Comparison of ENCODE assay signal across 19 cellular contexts in the genomic region with DNA sequence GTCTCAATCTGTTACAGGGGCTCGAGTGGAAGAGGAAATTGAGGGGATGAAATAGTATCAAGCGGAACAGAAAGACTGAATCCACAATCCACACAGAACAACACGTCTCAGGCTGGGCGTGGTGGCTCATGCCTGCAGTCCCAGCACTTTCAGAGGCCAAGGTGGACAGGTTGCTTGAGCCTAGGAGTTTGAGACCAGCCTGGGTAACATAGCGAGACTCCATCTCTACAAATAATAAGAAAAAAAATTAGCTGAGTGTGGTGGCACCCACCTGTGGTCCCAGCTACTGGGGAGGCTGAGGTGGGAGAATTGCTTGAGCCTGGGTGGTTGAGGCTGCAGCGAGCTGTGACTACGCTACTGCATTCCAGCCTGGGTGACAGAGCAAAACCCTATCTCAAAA.
"Had no signal": no experiment of that assay in that cellular context is flagged by ENCODE, and none has a peak within 500 bp of the region (broad histone marks: within the 10 kb centered on the region; RNA-seq: fewer than 3 reads in every experiment).

No MANE protein-coding gene starts in this region.

- H3K4me1 ChIP-seq: colonic mucosa, gastrocnemius medialis had no signal

- DNase-seq: activated CD4-positive, alpha-beta T cell treated with anti-CD3 and anti-CD28 coated beads, Interleukin-2, amount 10 ng/mL, durations not matched to agents 7 days and 5 days; activated gamma-delta T cell; activated naive CD8-positive, alpha-beta T cell treated with anti-CD3 and anti-CD28 coated beads, Interleukin-2, amount 10 ng/mL, durations not matched to agents 7 days and 5 days; anterior cingulate cortex; central memory CD4-positive, alpha-beta T cell; colonic mucosa; erythroblast; gastrocnemius medialis; heart left ventricle; left ventricle myocardium inferior; mammary epithelial cell; midbrain; stimulated activated naive CD4-positive, alpha-beta T cell treated with Interleukin-2 at 50 U/mL for 16 hours; T-helper 9 cell had no signal

- H3K27me3 Mint-ChIP-seq: activated CD4-positive, alpha-beta T cell treated with anti-CD3 and anti-CD28 coated beads, Interleukin-2, amount 10 ng/mL, durations not matched to agents 7 days and 5 days; activated naive CD8-positive, alpha-beta T cell treated with anti-CD3 and anti-CD28 coated beads, Interleukin-2, amount 10 ng/mL, durations not matched to agents 7 days and 5 days; brain; progenitor cell of endocrine pancreas had no signal

- ATAC-seq: heart left ventricle had no signal

- H3K27ac ChIP-seq: colonic mucosa, gastrocnemius medialis, heart left ventricle, left ventricle myocardium inferior, neural progenitor cell, SK-N-MC, tibial nerve had no signal

- H3K27ac Mint-ChIP-seq: activated CD4-positive, alpha-beta T cell treated with anti-CD3 and anti-CD28 coated beads, Interleukin-2, amount 10 ng/mL, durations not matched to agents 7 days and 5 days; brain; neural progenitor cell; progenitor cell of endocrine pancreas had no signal

- H3K9me3 ChIP-seq: colonic mucosa, gastrocnemius medialis, heart left ventricle, left ventricle myocardium inferior, tibial nerve had no signal

- H3K27me3 ChIP-seq: colonic mucosa, gastrocnemius medialis, heart left ventricle, neural progenitor cell, tibial nerve had no signal

- H3K9ac ChIP-seq: neural progenitor cell had no signal

- H2AFZ ChIP-seq: neural progenitor cell had no signal

- H3K4me3 Mint-ChIP-seq: activated CD4-positive, alpha-beta T cell treated with anti-CD3 and anti-CD28 coated beads, Interleukin-2, amount 10 ng/mL, durations not matched to agents 7 days and 5 days; activated naive CD8-positive, alpha-beta T cell treated with anti-CD3 and anti-CD28 coated beads, Interleukin-2, amount 10 ng/mL, durations not matched to agents 7 days and 5 days; brain; neural progenitor cell had no signal

- H3K4me2 ChIP-seq: neural progenitor cell had no signal

- H3K9me3 Mint-ChIP-seq: activated naive CD8-positive, alpha-beta T cell treated with anti-CD3 and anti-CD28 coated beads, Interleukin-2, amount 10 ng/mL, durations not matched to agents 7 days and 5 days; neural progenitor cell had no signal
